In genomic region chr20:17536944-17537444, GRCh38 we compare ENCODE assay signal across 1 cellular context.
A peak's percentile ranks its signal among the peaks of the same experiment; 100 is the strongest.
TF ChIP-seq lines count a peak whose summit lies in the region.

No MANE protein-coding gene starts in this region.

TF ChIP-seq in HepG2, 621 proteins besides CTCF, POLR2A, EP300 and RAD21 (continued from another document and continues in another):
- TF ChIP-seq DMTF1 (CRISPR knock-in tag; IDR thresholded peaks at IDR 0.05), result no peak
- TF ChIP-seq GTF2F1 (IDR thresholded peaks at IDR 0.05; ENCODE audit: low read length), result no peak
- TF ChIP-seq ATF7 (IDR thresholded peaks at IDR 0.05), result no peak
- no peak for TF ChIP-seq ATF7 (CRISPR knock-in tag; IDR thresholded peaks at IDR 0.05)
- TF ChIP-seq, protein P1, sequence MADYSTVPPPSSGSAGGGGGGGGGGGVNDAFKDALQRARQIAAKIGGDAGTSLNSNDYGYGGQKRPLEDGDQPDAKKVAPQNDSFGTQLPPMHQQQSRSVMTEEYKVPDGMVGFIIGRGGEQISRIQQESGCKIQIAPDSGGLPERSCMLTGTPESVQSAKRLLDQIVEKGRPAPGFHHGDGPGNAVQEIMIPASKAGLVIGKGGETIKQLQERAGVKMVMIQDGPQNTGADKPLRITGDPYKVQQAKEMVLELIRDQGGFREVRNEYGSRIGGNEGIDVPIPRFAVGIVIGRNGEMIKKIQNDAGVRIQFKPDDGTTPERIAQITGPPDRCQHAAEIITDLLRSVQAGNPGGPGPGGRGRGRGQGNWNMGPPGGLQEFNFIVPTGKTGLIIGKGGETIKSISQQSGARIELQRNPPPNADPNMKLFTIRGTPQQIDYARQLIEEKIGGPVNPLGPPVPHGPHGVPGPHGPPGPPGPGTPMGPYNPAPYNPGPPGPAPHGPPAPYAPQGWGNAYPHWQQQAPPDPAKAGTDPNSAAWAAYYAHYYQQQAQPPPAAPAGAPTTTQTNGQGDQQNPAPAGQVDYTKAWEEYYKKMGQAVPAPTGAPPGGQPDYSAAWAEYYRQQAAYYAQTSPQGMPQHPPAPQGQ (CRISPR knock-in tag; IDR thresholded peaks at IDR 0.05; ENCODE audit: borderline replicate concordance), result no peak
- no peak for TF ChIP-seq ZHX2 (IDR thresholded peaks at IDR 0.05; ENCODE audit: low read depth)
- TF ChIP-seq ZHX2 (CRISPR knock-in tag; IDR thresholded peaks at IDR 0.05; ENCODE audit: borderline replicate concordance), result no peak
- TF ChIP-seq HNF4A (CRISPR knock-in tag; IDR thresholded peaks at IDR 0.05), result peak; percentile 17; the same call in 1 of the 2 replicates
- TF ChIP-seq RBFOX2 (IDR thresholded peaks at IDR 0.05; ENCODE audit: low read depth, low read length), result no peak
- no peak for TF ChIP-seq ELF1 (CRISPR knock-in tag; IDR thresholded peaks at IDR 0.05)
- no peak for TF ChIP-seq ZSCAN22 (CRISPR knock-in tag; IDR thresholded peaks at IDR 0.05)
- no peak for TF ChIP-seq ZEB1 (IDR thresholded peaks at IDR 0.05; ENCODE audit: insufficient replicate concordance, low read depth)
- TF ChIP-seq MLX (CRISPR knock-in tag; IDR thresholded peaks at IDR 0.05), result peak; percentile 63; the same call in 1 of the 2 replicates
- peak; percentile 91 for TF ChIP-seq ZNF124 (CRISPR knock-in tag; IDR thresholded peaks at IDR 0.05)
- peak; percentile 65; the same call in 1 of the 2 replicates for TF ChIP-seq HOXA5 (CRISPR knock-in tag; IDR thresholded peaks at IDR 0.05)
- TF ChIP-seq ZFYVE20 (CRISPR knock-in tag; IDR thresholded peaks at IDR 0.05; ENCODE audit: borderline replicate concordance, low read depth), result no peak
- no peak for TF ChIP-seq CAMTA2 (CRISPR knock-in tag; IDR thresholded peaks at IDR 0.05; ENCODE audit: borderline replicate concordance)
- TF ChIP-seq, protein P2, sequence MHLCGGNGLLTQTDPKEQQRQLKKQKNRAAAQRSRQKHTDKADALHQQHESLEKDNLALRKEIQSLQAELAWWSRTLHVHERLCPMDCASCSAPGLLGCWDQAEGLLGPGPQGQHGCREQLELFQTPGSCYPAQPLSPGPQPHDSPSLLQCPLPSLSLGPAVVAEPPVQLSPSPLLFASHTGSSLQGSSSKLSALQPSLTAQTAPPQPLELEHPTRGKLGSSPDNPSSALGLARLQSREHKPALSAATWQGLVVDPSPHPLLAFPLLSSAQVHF (CRISPR knock-in tag; IDR thresholded peaks at IDR 0.05), result no peak
- no peak for TF ChIP-seq KLF13 (CRISPR knock-in tag; IDR thresholded peaks at IDR 0.05)
- TF ChIP-seq CENPT (CRISPR knock-in tag; IDR thresholded peaks at IDR 0.05; ENCODE audit: low read depth), result no peak
- TF ChIP-seq, protein P3, sequence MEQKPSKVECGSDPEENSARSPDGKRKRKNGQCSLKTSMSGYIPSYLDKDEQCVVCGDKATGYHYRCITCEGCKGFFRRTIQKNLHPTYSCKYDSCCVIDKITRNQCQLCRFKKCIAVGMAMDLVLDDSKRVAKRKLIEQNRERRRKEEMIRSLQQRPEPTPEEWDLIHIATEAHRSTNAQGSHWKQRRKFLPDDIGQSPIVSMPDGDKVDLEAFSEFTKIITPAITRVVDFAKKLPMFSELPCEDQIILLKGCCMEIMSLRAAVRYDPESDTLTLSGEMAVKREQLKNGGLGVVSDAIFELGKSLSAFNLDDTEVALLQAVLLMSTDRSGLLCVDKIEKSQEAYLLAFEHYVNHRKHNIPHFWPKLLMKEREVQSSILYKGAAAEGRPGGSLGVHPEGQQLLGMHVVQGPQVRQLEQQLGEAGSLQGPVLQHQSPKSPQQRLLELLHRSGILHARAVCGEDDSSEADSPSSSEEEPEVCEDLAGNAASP (CRISPR knock-in tag; IDR thresholded peaks at IDR 0.05; ENCODE audit: borderline replicate concordance), result peak; percentile 86
- TF ChIP-seq FOSL1 (CRISPR knock-in tag; IDR thresholded peaks at IDR 0.05; ENCODE audit: borderline replicate concordance), result no peak
- TF ChIP-seq SNAPC2 (CRISPR knock-in tag; IDR thresholded peaks at IDR 0.05), result no peak
- no peak; the same call in 1 of the 2 replicates for TF ChIP-seq KMT2A (CRISPR knock-in tag; IDR thresholded peaks at IDR 0.05)
- TF ChIP-seq PTBP1 (IDR thresholded peaks at IDR 0.05; ENCODE audit: low read depth, low read length, poor library complexity, severe bottlenecking), result no peak
- peak; percentile 77; the same call in 1 of the 2 replicates for TF ChIP-seq KLF11 (CRISPR knock-in tag; IDR thresholded peaks at IDR 0.05)
- TF ChIP-seq DZIP1 (CRISPR knock-in tag; IDR thresholded peaks at IDR 0.05), result no peak
- TF ChIP-seq HCFC1 (IDR thresholded peaks at IDR 0.05; ENCODE audit: low read depth, low read length), result no peak
- no peak for TF ChIP-seq TBP (CRISPR knock-in tag; IDR thresholded peaks at IDR 0.05)
- no peak for TF ChIP-seq ATF4 (CRISPR knock-in tag; IDR thresholded peaks at IDR 0.05)
- TF ChIP-seq SOX5 (CRISPR knock-in tag; IDR thresholded peaks at IDR 0.05; ENCODE audit: borderline replicate concordance), result peak; percentile 57; the same call in 1 of the 2 replicates
- TF ChIP-seq, protein P4, sequence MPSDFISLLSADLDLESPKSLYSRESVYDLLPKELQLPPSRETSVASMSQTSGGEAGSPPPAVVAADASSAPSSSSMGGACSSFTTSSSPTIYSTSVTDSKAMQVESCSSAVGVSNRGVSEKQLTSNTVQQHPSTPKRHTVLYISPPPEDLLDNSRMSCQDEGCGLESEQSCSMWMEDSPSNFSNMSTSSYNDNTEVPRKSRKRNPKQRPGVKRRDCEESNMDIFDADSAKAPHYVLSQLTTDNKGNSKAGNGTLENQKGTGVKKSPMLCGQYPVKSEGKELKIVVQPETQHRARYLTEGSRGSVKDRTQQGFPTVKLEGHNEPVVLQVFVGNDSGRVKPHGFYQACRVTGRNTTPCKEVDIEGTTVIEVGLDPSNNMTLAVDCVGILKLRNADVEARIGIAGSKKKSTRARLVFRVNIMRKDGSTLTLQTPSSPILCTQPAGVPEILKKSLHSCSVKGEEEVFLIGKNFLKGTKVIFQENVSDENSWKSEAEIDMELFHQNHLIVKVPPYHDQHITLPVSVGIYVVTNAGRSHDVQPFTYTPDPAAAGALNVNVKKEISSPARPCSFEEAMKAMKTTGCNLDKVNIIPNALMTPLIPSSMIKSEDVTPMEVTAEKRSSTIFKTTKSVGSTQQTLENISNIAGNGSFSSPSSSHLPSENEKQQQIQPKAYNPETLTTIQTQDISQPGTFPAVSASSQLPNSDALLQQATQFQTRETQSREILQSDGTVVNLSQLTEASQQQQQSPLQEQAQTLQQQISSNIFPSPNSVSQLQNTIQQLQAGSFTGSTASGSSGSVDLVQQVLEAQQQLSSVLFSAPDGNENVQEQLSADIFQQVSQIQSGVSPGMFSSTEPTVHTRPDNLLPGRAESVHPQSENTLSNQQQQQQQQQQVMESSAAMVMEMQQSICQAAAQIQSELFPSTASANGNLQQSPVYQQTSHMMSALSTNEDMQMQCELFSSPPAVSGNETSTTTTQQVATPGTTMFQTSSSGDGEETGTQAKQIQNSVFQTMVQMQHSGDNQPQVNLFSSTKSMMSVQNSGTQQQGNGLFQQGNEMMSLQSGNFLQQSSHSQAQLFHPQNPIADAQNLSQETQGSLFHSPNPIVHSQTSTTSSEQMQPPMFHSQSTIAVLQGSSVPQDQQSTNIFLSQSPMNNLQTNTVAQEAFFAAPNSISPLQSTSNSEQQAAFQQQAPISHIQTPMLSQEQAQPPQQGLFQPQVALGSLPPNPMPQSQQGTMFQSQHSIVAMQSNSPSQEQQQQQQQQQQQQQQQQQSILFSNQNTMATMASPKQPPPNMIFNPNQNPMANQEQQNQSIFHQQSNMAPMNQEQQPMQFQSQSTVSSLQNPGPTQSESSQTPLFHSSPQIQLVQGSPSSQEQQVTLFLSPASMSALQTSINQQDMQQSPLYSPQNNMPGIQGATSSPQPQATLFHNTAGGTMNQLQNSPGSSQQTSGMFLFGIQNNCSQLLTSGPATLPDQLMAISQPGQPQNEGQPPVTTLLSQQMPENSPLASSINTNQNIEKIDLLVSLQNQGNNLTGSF (CRISPR knock-in tag; IDR thresholded peaks at IDR 0.05), result no peak
- no peak; the same call in 1 of the 2 replicates for TF ChIP-seq ZFP37 (CRISPR knock-in tag; IDR thresholded peaks at IDR 0.05; ENCODE audit: borderline replicate concordance)
- no peak for TF ChIP-seq ZNF720 (CRISPR knock-in tag; IDR thresholded peaks at IDR 0.05)
